1 cellular context compared by ENCODE assay signal in genomic region chr6:83430606-83431544, GRCh38.
TF ChIP-seq lines count a peak whose summit lies in the region.

Gene ME1 (minus strand): TSS chr6:83431051. CDS start chr6:83430954, 97 bp downstream.

TF ChIP-seq in HEK293, 187 proteins besides CTCF, POLR2A, EP300 and RAD21 (continued from another document and continues in another):
- peak; percentile 68 for TF ChIP-seq ZNF692 (tag by site-specific recombination; IDR thresholded peaks at IDR 0.05)
- TF ChIP-seq ZNF600 (tag by site-specific recombination; IDR thresholded peaks at IDR 0.05): peak; percentile 96
- peak; percentile 80; the same call in 1 of the 2 replicates for TF ChIP-seq ZFP69B (tag by site-specific recombination; IDR thresholded peaks at IDR 0.05)
- no peak for TF ChIP-seq ZNF776 (tag by site-specific recombination; IDR thresholded peaks at IDR 0.05; ENCODE audit: borderline replicate concordance)
- TF ChIP-seq ZBTB44 (tag by site-specific recombination; IDR thresholded peaks at IDR 0.05): peak; percentile 36; the same call in 1 of the 2 replicates
- TF ChIP-seq ZNF292 (tag by site-specific recombination; IDR thresholded peaks at IDR 0.05; ENCODE audit: borderline replicate concordance, low read depth): no peak
- TF ChIP-seq ZBTB48 (tag by site-specific recombination; IDR thresholded peaks at IDR 0.05): peak; percentile 53; the same call in 1 of the 2 replicates
- 0 out of 2 replicates have a peak, but pooled peaks have one; percentile 6 for TF ChIP-seq ZNF433 (tag by site-specific recombination; IDR thresholded peaks at IDR 0.05; ENCODE audit: low read depth)
- TF ChIP-seq ZNF16 (tag by site-specific recombination; IDR thresholded peaks at IDR 0.05; ENCODE audit: low read depth): 0 out of 2 replicates have a peak, but pooled peaks have one; percentile 29
- TF ChIP-seq MEIS1 (CRISPR knock-in tag; IDR thresholded peaks at IDR 0.05; ENCODE audit: borderline replicate concordance): no peak
- TF ChIP-seq ZNF157 (tag by site-specific recombination; IDR thresholded peaks at IDR 0.05): no peak
- TF ChIP-seq ZBTB10 (tag by site-specific recombination; IDR thresholded peaks at IDR 0.05): no peak
- TF ChIP-seq ZNF513 (tag by site-specific recombination; IDR thresholded peaks at IDR 0.05): peak; percentile 94
- peak; percentile 19 for TF ChIP-seq YY2 (tag by site-specific recombination; IDR thresholded peaks at IDR 0.05)
- TF ChIP-seq, protein P1, sequence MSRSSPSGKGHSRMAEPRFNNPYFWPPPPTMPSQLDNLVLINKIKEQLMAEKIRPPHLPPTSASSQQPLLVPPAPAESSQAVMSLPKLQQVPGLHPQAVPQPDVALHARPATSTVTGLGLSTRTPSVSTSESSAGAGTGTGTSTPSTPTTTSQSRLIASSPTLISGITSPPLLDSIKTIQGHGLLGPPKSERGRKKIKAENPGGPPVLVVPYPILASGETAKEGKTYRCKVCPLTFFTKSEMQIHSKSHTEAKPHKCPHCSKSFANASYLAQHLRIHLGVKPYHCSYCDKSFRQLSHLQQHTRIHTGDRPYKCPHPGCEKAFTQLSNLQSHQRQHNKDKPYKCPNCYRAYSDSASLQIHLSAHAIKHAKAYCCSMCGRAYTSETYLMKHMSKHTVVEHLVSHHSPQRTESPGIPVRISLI (tag by site-specific recombination; IDR thresholded peaks at IDR 0.05): no peak
- TF ChIP-seq ZBTB6 (tag by site-specific recombination; IDR thresholded peaks at IDR 0.05): no peak
- TF ChIP-seq ZBTB17 (tag by site-specific recombination; IDR thresholded peaks at IDR 0.05): peak; percentile 86
- TF ChIP-seq ZNF133 (tag by site-specific recombination; IDR thresholded peaks at IDR 0.05): no peak
- TF ChIP-seq, protein P2, sequence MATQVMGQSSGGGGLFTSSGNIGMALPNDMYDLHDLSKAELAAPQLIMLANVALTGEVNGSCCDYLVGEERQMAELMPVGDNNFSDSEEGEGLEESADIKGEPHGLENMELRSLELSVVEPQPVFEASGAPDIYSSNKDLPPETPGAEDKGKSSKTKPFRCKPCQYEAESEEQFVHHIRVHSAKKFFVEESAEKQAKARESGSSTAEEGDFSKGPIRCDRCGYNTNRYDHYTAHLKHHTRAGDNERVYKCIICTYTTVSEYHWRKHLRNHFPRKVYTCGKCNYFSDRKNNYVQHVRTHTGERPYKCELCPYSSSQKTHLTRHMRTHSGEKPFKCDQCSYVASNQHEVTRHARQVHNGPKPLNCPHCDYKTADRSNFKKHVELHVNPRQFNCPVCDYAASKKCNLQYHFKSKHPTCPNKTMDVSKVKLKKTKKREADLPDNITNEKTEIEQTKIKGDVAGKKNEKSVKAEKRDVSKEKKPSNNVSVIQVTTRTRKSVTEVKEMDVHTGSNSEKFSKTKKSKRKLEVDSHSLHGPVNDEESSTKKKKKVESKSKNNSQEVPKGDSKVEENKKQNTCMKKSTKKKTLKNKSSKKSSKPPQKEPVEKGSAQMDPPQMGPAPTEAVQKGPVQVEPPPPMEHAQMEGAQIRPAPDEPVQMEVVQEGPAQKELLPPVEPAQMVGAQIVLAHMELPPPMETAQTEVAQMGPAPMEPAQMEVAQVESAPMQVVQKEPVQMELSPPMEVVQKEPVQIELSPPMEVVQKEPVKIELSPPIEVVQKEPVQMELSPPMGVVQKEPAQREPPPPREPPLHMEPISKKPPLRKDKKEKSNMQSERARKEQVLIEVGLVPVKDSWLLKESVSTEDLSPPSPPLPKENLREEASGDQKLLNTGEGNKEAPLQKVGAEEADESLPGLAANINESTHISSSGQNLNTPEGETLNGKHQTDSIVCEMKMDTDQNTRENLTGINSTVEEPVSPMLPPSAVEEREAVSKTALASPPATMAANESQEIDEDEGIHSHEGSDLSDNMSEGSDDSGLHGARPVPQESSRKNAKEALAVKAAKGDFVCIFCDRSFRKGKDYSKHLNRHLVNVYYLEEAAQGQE (tag by site-specific recombination; IDR thresholded peaks at IDR 0.05): no peak
- no peak for TF ChIP-seq FEZF1 (tag by site-specific recombination; IDR thresholded peaks at IDR 0.05)
- TF ChIP-seq ZNF366 (tag by site-specific recombination; conservative IDR thresholded peaks at IDR 0.05): no peak
- no peak for TF ChIP-seq ZNF626 (tag by site-specific recombination; IDR thresholded peaks at IDR 0.05)
- TF ChIP-seq ZEB2 (tag by site-specific recombination; IDR thresholded peaks at IDR 0.05): peak; percentile 66
- peak; percentile 47; the same call in 1 of the 2 replicates for TF ChIP-seq ZSCAN30 (tag by site-specific recombination; IDR thresholded peaks at IDR 0.05)
- no peak for TF ChIP-seq ZNF350 (tag by site-specific recombination; IDR thresholded peaks at IDR 0.05)
- TF ChIP-seq ZNF777 (tag by site-specific recombination; IDR thresholded peaks at IDR 0.05; ENCODE audit: borderline replicate concordance): peak; percentile 88
- 0 out of 2 replicates have a peak, but pooled peaks have one; percentile 14 for TF ChIP-seq ZNF585B (tag by site-specific recombination; IDR thresholded peaks at IDR 0.05)
- TF ChIP-seq ZNF266 (tag by site-specific recombination; IDR thresholded peaks at IDR 0.05; ENCODE audit: low read depth): no peak
- TF ChIP-seq ZSCAN16 (tag by site-specific recombination; IDR thresholded peaks at IDR 0.05): peak; percentile 99
- peak; percentile 69 for TF ChIP-seq KLF10 (tag by site-specific recombination; IDR thresholded peaks at IDR 0.05)
- TF ChIP-seq ZBTB21 (tag by site-specific recombination; IDR thresholded peaks at IDR 0.05): peak; percentile 54
- TF ChIP-seq, protein P3, sequence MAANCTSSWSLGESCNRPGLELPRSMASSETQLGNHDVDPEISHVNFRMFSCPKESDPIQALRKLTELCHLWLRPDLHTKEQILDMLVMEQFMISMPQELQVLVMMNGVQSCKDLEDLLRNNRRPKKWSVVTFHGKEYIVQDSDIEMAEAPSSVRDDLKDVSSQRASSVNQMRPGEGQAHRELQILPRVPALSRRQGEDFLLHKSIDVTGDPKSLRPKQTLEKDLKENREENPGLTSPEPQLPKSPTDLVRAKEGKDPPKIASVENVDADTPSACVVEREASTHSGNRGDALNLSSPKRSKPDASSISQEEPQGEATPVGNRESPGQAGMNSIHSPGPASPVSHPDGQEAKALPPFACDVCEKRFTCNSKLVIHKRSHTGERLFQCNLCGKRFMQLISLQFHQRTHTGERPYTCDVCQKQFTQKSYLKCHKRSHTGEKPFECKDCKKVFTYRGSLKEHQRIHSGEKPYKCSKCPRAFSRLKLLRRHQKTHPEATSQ (tag by site-specific recombination; IDR thresholded peaks at IDR 0.05): peak; percentile 91
- TF ChIP-seq YY1 (tag by site-specific recombination; IDR thresholded peaks at IDR 0.05): peak; percentile 23
- TF ChIP-seq ZNF629 (tag by site-specific recombination; IDR thresholded peaks at IDR 0.05): peak; percentile 63
- TF ChIP-seq ZNF501 (tag by site-specific recombination; IDR thresholded peaks at IDR 0.05): peak; percentile 50; the same call in 1 of the 2 replicates
- TF ChIP-seq ZNF830 (tag by site-specific recombination; IDR thresholded peaks at IDR 0.05; ENCODE audit: low read depth): no peak
- TF ChIP-seq ZNF19 (tag by site-specific recombination; IDR thresholded peaks at IDR 0.05; ENCODE audit: low read depth): no peak
- TF ChIP-seq ZNF677 (tag by site-specific recombination; IDR thresholded peaks at IDR 0.05): no peak; the same call in 1 of the 2 replicates
- no peak for TF ChIP-seq ZNF211 (tag by site-specific recombination; IDR thresholded peaks at IDR 0.05; ENCODE audit: low read depth)
- peak; percentile 41; the same call in 1 of the 2 replicates for TF ChIP-seq ZBTB20 (tag by site-specific recombination; IDR thresholded peaks at IDR 0.05)
- no peak for TF ChIP-seq HOXD13 (CRISPR knock-in tag; IDR thresholded peaks at IDR 0.05; ENCODE audit: borderline replicate concordance)
- peak; percentile 58; the same call in 1 of the 2 replicates for TF ChIP-seq ZNF639 (tag by site-specific recombination; IDR thresholded peaks at IDR 0.05)
